Comparison of ENCODE assay signal across 23 cellular contexts in the genomic region with DNA sequence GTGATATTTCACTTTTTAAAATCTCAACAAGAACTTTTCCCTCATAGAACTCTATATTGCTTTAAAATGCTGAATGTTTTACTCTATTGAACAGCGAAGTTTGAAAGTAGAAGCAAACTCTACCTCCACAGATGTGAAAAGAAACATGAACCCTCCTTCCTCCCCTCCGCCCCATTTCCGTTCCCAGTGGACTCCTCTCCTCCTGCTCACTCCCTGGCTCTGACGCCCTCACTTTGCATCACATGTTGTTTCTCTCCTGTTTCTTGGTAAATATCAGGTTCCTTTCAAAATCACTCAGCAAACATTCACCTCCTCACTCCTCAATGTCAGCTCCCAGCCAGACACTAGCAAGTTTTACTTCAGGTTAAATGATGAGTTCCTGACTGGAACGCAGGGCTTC. TPM values are rescaled to one million over a fixed set of nuclear protein-coding genes. Genes with fewer than 3 reads are reported as not detected.
"Had no signal": no experiment of that assay in that cellular context is flagged by ENCODE, and none has a peak within 500 bp of the region (broad histone marks: within the 10 kb centered on the region; RNA-seq: fewer than 3 reads in every experiment).

No MANE protein-coding gene starts in this region.

- ATAC-seq: left cardiac atrium; left ventricle myocardium superior; naive thymus-derived CD4-positive, alpha-beta T cell; sciatic nerve; stimulated activated naive B cell treated with anti-CD40 and anti-IgM and Interleukin-4, amounts not matched to agents 10 μg/mL and 1 μg/mL and 100 μg/mL, for 72 hours; stimulated activated naive CD8-positive, alpha-beta T cell treated with anti-CD3 and anti-CD28 coated beads, Interleukin-15, amount 100 ng/mL, for 72 hours; upper lobe of right lung had no signal

- H3K4me3 Mint-ChIP-seq: dendritic cell treated with granulocyte-macrophage colony-stimulating factor and Interleukin-4, amounts not matched to agents 40 ng/mL and 50 ng/mL, for 4 days; endodermal cell; naive thymus-derived CD4-positive, alpha-beta T cell; stimulated activated naive B cell treated with anti-CD40 and anti-IgM and Interleukin-4, amounts not matched to agents 10 μg/mL and 1 μg/mL and 100 μg/mL, for 72 hours; stimulated activated naive CD8-positive, alpha-beta T cell treated with anti-CD3 and anti-CD28 coated beads, Interleukin-15, amount 100 ng/mL, for 72 hours had no signal

- DNase-seq: endodermal cell; erythroblast; foreskin fibroblast; kidney; left cardiac atrium; left ventricle myocardium superior; naive thymus-derived CD4-positive, alpha-beta T cell; posterior cingulate gyrus; stimulated activated CD4-positive, alpha-beta T cell treated with anti-CD3 and anti-CD28 coated beads, Interleukin-2, amount 100 ng/mL, for 24 hours; stimulated activated CD4-positive, alpha-beta T cell treated with anti-CD3 and anti-CD28 coated beads, Interleukin-4, amount 100 ng/mL, for 4 hours; stimulated activated naive B cell treated with anti-CD40 and anti-IgM and Interleukin-4, amounts not matched to agents 10 μg/mL and 1 μg/mL and 100 μg/mL, for 72 hours; stimulated activated naive CD8-positive, alpha-beta T cell treated with anti-CD3 and anti-CD28 coated beads, Interleukin-15, amount 100 ng/mL, for 72 hours; testis; upper lobe of right lung had no signal

- H3K27me3 ChIP-seq: neutrophil, testis, tibial nerve, upper lobe of right lung, vagina had no signal

- H3K9me3 Mint-ChIP-seq: dendritic cell treated with granulocyte-macrophage colony-stimulating factor and Interleukin-4, amounts not matched to agents 40 ng/mL and 50 ng/mL, for 4 days; naive thymus-derived CD4-positive, alpha-beta T cell; stimulated activated naive B cell treated with anti-CD40 and anti-IgM and Interleukin-4, amounts not matched to agents 10 μg/mL and 1 μg/mL and 100 μg/mL, for 72 hours; stimulated activated naive CD8-positive, alpha-beta T cell treated with anti-CD3 and anti-CD28 coated beads, Interleukin-15, amount 100 ng/mL, for 72 hours had no signal

- H3K4me1 ChIP-seq: testis, tibial nerve, upper lobe of right lung, vagina had no signal

- H3K4me1 Mint-ChIP-seq: naive thymus-derived CD4-positive, alpha-beta T cell; stimulated activated naive B cell treated with anti-CD40 and anti-IgM and Interleukin-4, amounts not matched to agents 10 μg/mL and 1 μg/mL and 100 μg/mL, for 72 hours; stimulated activated naive CD8-positive, alpha-beta T cell treated with anti-CD3 and anti-CD28 coated beads, Interleukin-15, amount 100 ng/mL, for 72 hours had no signal

- H3K36me3 Mint-ChIP-seq: naive thymus-derived CD4-positive, alpha-beta T cell; stimulated activated naive B cell treated with anti-CD40 and anti-IgM and Interleukin-4, amounts not matched to agents 10 μg/mL and 1 μg/mL and 100 μg/mL, for 72 hours had no signal

- H3K36me3 ChIP-seq: neutrophil, tibial nerve, upper lobe of right lung, vagina had no signal

- H3K27ac Mint-ChIP-seq: dendritic cell treated with granulocyte-macrophage colony-stimulating factor and Interleukin-4, amounts not matched to agents 40 ng/mL and 50 ng/mL, for 4 days; endodermal cell; naive thymus-derived CD4-positive, alpha-beta T cell; stimulated activated naive B cell treated with anti-CD40 and anti-IgM and Interleukin-4, amounts not matched to agents 10 μg/mL and 1 μg/mL and 100 μg/mL, for 72 hours; stimulated activated naive CD8-positive, alpha-beta T cell treated with anti-CD3 and anti-CD28 coated beads, Interleukin-15, amount 100 ng/mL, for 72 hours had no signal

- H3K27ac ChIP-seq: neutrophil, testis, tibial nerve, upper lobe of right lung, vagina had no signal

- H3K9me3 ChIP-seq: neutrophil, testis, tibial nerve, upper lobe of right lung, vagina had no signal

- H3K4me3 ChIP-seq: testis, tibial nerve, upper lobe of right lung, vagina had no signal

- H3K27me3 Mint-ChIP-seq: dendritic cell treated with granulocyte-macrophage colony-stimulating factor and Interleukin-4, amounts not matched to agents 40 ng/mL and 50 ng/mL, for 4 days; stimulated activated naive CD8-positive, alpha-beta T cell treated with anti-CD3 and anti-CD28 coated beads, Interleukin-15, amount 100 ng/mL, for 72 hours had no signal

RNA-seq across cellular contexts. Expression of a gene that starts 34.6 kb away (rescaled TPM):
- total RNA-seq: endothelial cell of umbilical vein; left ventricle myocardium superior; lung microvascular endothelial cell; mononuclear cell; naive thymus-derived CD4-positive, alpha-beta T cell; pulmonary artery endothelial cell; upper lobe of right lung had no signal
